7 cellular contexts compared by ENCODE assay signal in the genomic region with DNA sequence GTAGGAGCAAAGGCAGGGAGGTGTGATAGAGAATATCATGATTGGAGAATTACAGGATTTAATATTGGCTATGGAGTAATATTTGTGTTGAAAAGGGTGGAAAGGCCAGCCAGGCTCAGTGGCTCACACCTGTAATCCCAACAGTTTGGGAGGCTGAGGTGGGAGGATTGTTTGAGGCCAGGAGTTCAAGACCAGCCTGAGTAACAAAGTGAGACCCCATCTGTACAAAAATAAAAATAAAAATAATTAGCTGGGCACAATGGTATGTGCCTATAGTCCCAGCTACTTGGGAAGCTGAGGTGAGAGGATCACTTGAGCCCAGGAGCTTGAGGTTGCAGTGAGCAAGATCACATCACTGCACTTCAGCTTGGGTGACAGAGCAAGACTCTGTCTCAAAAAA. TPM values are rescaled to one million over a fixed set of nuclear protein-coding genes. Genes with fewer than 3 reads are reported as not detected.
DNase-seq lines count a peak whose midpoint lies in the region; ATAC-seq, FAIRE-seq and TF ChIP-seq lines count a peak whose summit lies in the region.
"Not testable (repeated sequence)": the region's sequence is repeated elsewhere in the genome, so short reads cannot be mapped to it uniquely, and the experiment has no call there.

No MANE protein-coding gene starts in this region.

- TF ChIP-seq CTCF in 22Rv1 (IDR thresholded peaks at IDR 0.05); Calu3 (IDR thresholded peaks at IDR 0.05; ENCODE audit: unreplicated experiment); PC-9 (conservative IDR thresholded peaks at IDR 0.05); K562 (IDR thresholded peaks at IDR 0.05 in 2 of 3, conservative IDR thresholded peaks at IDR 0.05 in 1 of 3; ENCODE audit: insufficient read depth in 2 of 3, low read depth in 1 of 3, low read length in 3 of 3); glutamatergic neuron (IDR thresholded peaks at IDR 0.05; ENCODE audit: partially characterized antibody, unreplicated experiment); neural crest cell (conservative IDR thresholded peaks at IDR 0.05): not testable (repeated sequence)

- H3K27me3 ChIP-seq in PC-9 (ENCODE audit: insufficient read depth, low read depth); K562 (ENCODE audit: control insufficient read depth in 2 of 2, insufficient read depth in 2 of 2, low read length in 2 of 2): not testable (repeated sequence)

- CTCF ChIA-PET in Calu3 (lab: Charles Lee) (interaction anchor here (0.6 to 0.7 kb wide), 3 partner anchors 19 to 964 kb away, joined by 4 to 9 read pairs (median 4); no protein-coding TSS in a partner anchor), PC-9 (lab: Charles Lee) (interaction anchor here (0.6 kb wide), 1 partner anchor 178 kb away, joined by 6 read pairs; no protein-coding TSS in a partner anchor)
- CTCF ChIA-PET in activated CD8-positive, alpha-beta memory T cell treated with anti-CD3 and anti-CD28 coated beads, Interleukin-2, amount 10 ng/mL, durations not matched to agents 7 days and 5 days (lab: Charles Lee), result interaction anchor here (1.2 kb wide), 1 partner anchor 24 kb away, joined by 3 read pairs; no protein-coding TSS in a partner anchor
- CTCF ChIA-PET in K562 (lab: Yijun Ruan, JAX; ENCODE audit: low intra/inter-chr PET ratio), result not testable (repeated sequence)

- POLR2A ChIA-PET in PC-9 (lab: Charles Lee; ENCODE audit: unreplicated experiment), result interaction anchor here (0.5 to 0.6 kb wide), 3 partner anchors 114 to 911 kb away, joined by 3 to 17 read pairs (median 6); partner anchors contain the start of gene PPME1
- POLR2A ChIA-PET in K562 (lab: Yijun Ruan, JAX), result interaction anchor here (0.6 to 2.2 kb wide), 4 partner anchors 14 to 140 kb away, joined by 3 to 14 read pairs (median 3); partner anchors contain the start of gene RAB6A

- not testable (repeated sequence) for H3K4me3 Mint-ChIP-seq in Calu3 (ENCODE audit: low read depth, unreplicated experiment)
- peak overlapping the region; percentile 2 for H3K4me3 Mint-ChIP-seq in activated CD8-positive, alpha-beta memory T cell treated with anti-CD3 and anti-CD28 coated beads, Interleukin-2, amount 10 ng/mL, durations not matched to agents 7 days and 5 days
- peak overlapping the region; percentile 26 for H3K4me3 Mint-ChIP-seq in glutamatergic neuron (ENCODE audit: unreplicated experiment)
- peak overlapping the region; percentile 49 for H3K4me3 Mint-ChIP-seq in neural crest cell

- H2AFZ ChIP-seq in PC-9; K562 (ENCODE audit: low read depth, low read length): not testable (repeated sequence)

- peak overlapping the region; percentile 66 for H3K27ac Mint-ChIP-seq in Calu3 (ENCODE audit: unreplicated experiment)
- H3K27ac Mint-ChIP-seq in activated CD8-positive, alpha-beta memory T cell treated with anti-CD3 and anti-CD28 coated beads, Interleukin-2, amount 10 ng/mL, durations not matched to agents 7 days and 5 days; glutamatergic neuron (ENCODE audit: unreplicated experiment); neural crest cell (ENCODE audit: unreplicated experiment): not testable (repeated sequence)

- not testable (repeated sequence) for TF ChIP-seq RAD21 in K562 (CRISPR knock-in tag; conservative IDR thresholded peaks at IDR 0.05 in 1 of 2, IDR thresholded peaks at IDR 0.05 in 1 of 2)

- not testable (repeated sequence) for FAIRE-seq in K562 (lab: Jason Lieb, UNC)

- H3K9me3 ChIP-seq in PC-9 (ENCODE audit: insufficient read depth, low read depth); K562 (replicated peaks; ENCODE audit: control insufficient read depth, insufficient read depth, low read depth, low read length): not testable (repeated sequence)

- peaks cover 18% of the 10 kb centered on the region for H3K79me2 ChIP-seq in PC-9 (ENCODE audit: low read depth)
- H3K79me2 ChIP-seq in K562 (ENCODE audit: control insufficient read depth, insufficient read depth, low read length), result peaks cover 30% of the 10 kb centered on the region

- not testable (repeated sequence) for TF ChIP-seq POLR2A in K562 (conservative IDR thresholded peaks at IDR 0.05)

- H3K27me3 Mint-ChIP-seq in Calu3 (ENCODE audit: unreplicated experiment); activated CD8-positive, alpha-beta memory T cell treated with anti-CD3 and anti-CD28 coated beads, Interleukin-2, amount 10 ng/mL, durations not matched to agents 7 days and 5 days; glutamatergic neuron (ENCODE audit: unreplicated experiment); neural crest cell (ENCODE audit: low read depth): not testable (repeated sequence)

- ATAC-seq in activated CD8-positive, alpha-beta memory T cell treated with anti-CD3 and anti-CD28 coated beads, Interleukin-2, amount 10 ng/mL, durations not matched to agents 7 days and 5 days; K562: not testable (repeated sequence)

- not testable (repeated sequence) for H3K9me1 ChIP-seq in K562 (ENCODE audit: control insufficient read depth, insufficient read depth, low read length)

- DNase-seq in Calu3; PC-9; activated CD8-positive, alpha-beta memory T cell treated with anti-CD3 and anti-CD28 coated beads, Interleukin-2, amount 10 ng/mL, durations not matched to agents 7 days and 5 days; K562 (ENCODE audit: extremely low read depth in 1 of 4, low spot score in 3 of 4); glutamatergic neuron; neural crest cell (ENCODE audit: low read depth, low spot score): not testable (repeated sequence)

- H3K9me3 Mint-ChIP-seq in Calu3 (ENCODE audit: low read depth, unreplicated experiment); activated CD8-positive, alpha-beta memory T cell treated with anti-CD3 and anti-CD28 coated beads, Interleukin-2, amount 10 ng/mL, durations not matched to agents 7 days and 5 days (ENCODE audit: low read depth); glutamatergic neuron (ENCODE audit: unreplicated experiment); neural crest cell: not testable (repeated sequence)

- peaks cover 53% of the 10 kb centered on the region for H3F3A ChIP-seq in PC-9 (ENCODE audit: insufficient read depth, low read depth)

- H3K4me1 Mint-ChIP-seq in Calu3 (ENCODE audit: low read depth, unreplicated experiment) (peaks cover 30% of the 10 kb centered on the region), neural crest cell (peaks cover 24% of the 10 kb centered on the region)
- peaks cover 19% of the 10 kb centered on the region for H3K4me1 Mint-ChIP-seq in activated CD8-positive, alpha-beta memory T cell treated with anti-CD3 and anti-CD28 coated beads, Interleukin-2, amount 10 ng/mL, durations not matched to agents 7 days and 5 days
- not testable (repeated sequence) for H3K4me1 Mint-ChIP-seq in glutamatergic neuron (ENCODE audit: low read depth, unreplicated experiment)

- peak overlapping the region; percentile 36 for H3K27ac ChIP-seq in 22Rv1
- peak overlapping the region; percentile 91 for H3K27ac ChIP-seq in PC-9
- H3K27ac ChIP-seq in K562 (ENCODE audit: extremely low read depth, low read depth, low read length), result peak overlapping the region; percentile 63

- peaks cover 27% of the 10 kb centered on the region for H3K36me3 Mint-ChIP-seq in Calu3 (ENCODE audit: insufficient read depth, unreplicated experiment)
- H3K36me3 Mint-ChIP-seq in activated CD8-positive, alpha-beta memory T cell treated with anti-CD3 and anti-CD28 coated beads, Interleukin-2, amount 10 ng/mL, durations not matched to agents 7 days and 5 days; glutamatergic neuron (ENCODE audit: unreplicated experiment); neural crest cell (ENCODE audit: low read depth): not testable (repeated sequence)

- H3K4me1 ChIP-seq in PC-9 (replicated peaks; ENCODE audit: insufficient read depth), result peaks cover 45% of the 10 kb centered on the region
- peaks cover 15 to 33% of the 10 kb centered on the region in 2 experiments for H3K4me1 ChIP-seq in K562 (replicated peaks in 1 of 2; ENCODE audit: control insufficient read depth in 2 of 2, insufficient read depth in 2 of 2, low read length in 2 of 2)

- not testable (repeated sequence) for H4K20me1 ChIP-seq in PC-9 (ENCODE audit: insufficient read depth); K562 (replicated peaks; ENCODE audit: control insufficient read depth, insufficient read depth, low read length)

- H3K9me2 ChIP-seq in PC-9 (ENCODE audit: insufficient read depth), result not testable (repeated sequence)

- H3K9ac ChIP-seq in K562 (ENCODE audit: insufficient read depth in 1 of 2, low read depth in 2 of 2, low read length in 2 of 2), result peak overlapping the region in 1 of 2 experiments; percentile 71; a peak in 2 of 4 replicates

- not testable (repeated sequence) for H3K4me2 ChIP-seq in PC-9; K562 (ENCODE audit: insufficient read depth, low read length)

- H3K4me3 ChIP-seq in PC-9, K562: not testable (repeated sequence)

- intact Hi-C loops in Calu3 (cut with micrococcal nuclease; ENCODE audit: unreplicated experiment); PC-9 (cut with micrococcal nuclease; ENCODE audit: unreplicated experiment): not testable (repeated sequence)
- intact Hi-C loops in K562 (cut with micrococcal nuclease), result loop anchor here (10.0 kb wide), 1 partner anchor 149 kb away; no protein-coding TSS in a partner anchor

- TF ChIP-seq EP300 in K562 (IDR thresholded peaks at IDR 0.05; ENCODE audit: low read length), result not testable (repeated sequence)

- not testable (repeated sequence) for H3K36me3 ChIP-seq in PC-9 (ENCODE audit: low read depth); K562 (ENCODE audit: control insufficient read depth, insufficient read depth, low read length)

- BruUV-seq in Calu3 (replicated peaks; lab: Mats Ljungman, UMichigan); PC-9 (replicated peaks; lab: Mats Ljungman, UMichigan); K562 (replicated peaks; lab: Mats Ljungman, UMichigan): not testable (repeated sequence)

- in situ Hi-C loops in K562 (cut with MboI), result not testable (repeated sequence)

RNA-seq across cellular contexts. Expression of gene MRPL48, which starts 2.2 kb away (rescaled TPM):
- total RNA-seq in Calu3 (2022) (37.5 and 44.5 TPM in 2 replicates), PC-9 (2021) (58.7 and 64.5 TPM in 2 replicates), K562 (2014; rRNA removed) (87.2 and 98.6 TPM in 2 replicates), K562 (2014; rRNA removed; fragmentation: Illumina TruSeq; extraction: Trizol) (102 and 104 TPM in 2 replicates), K562 (2015; rRNA removed; fragmentation: Illumina TruSeq; extraction: Trizol) (102 and 118 TPM in 2 replicates), K562 (2021) (66.0 and 81.9 TPM in 2 replicates), glutamatergic neuron (ENCODE audit: unreplicated experiment) (30.5 TPM), neural crest cell (51.4 and 53.5 TPM in 2 replicates)
- total RNA-seq in activated CD8-positive, alpha-beta memory T cell treated with anti-CD3 and anti-CD28 coated beads, Interleukin-2, amount 10 ng/mL, durations not matched to agents 7 days and 5 days, result 10 to 100 TPM; 34.1 to 52.0 TPM
- total RNA-seq in K562 (2011; cell fraction: chromatin; rRNA removed; ENCODE audit: low replicate concordance), result 47.1 and 66.4 TPM in 2 replicates
- 27.8 and 30.0 TPM in 2 replicates for total RNA-seq in K562 (2011; cell fraction: nucleolus; rRNA removed)
- total RNA-seq in K562 (2011; cell fraction: nucleoplasm; rRNA removed), result 47.8 and 65.0 TPM in 2 replicates
- polyA plus RNA-seq in K562 (2011; rRNA removed) (126 and 130 TPM in 2 replicates), K562 (2014; fragmentation: Illumina TruSeq; extraction: Trizol) (68.5 and 75.0 TPM in 2 replicates), K562 (2014; fragmentation: Nextera tagmentation; extraction: Ambion mirVana) (100 to 1,000 TPM; 216 to 237 TPM), K562 (2014; rRNA removed) (67.2 and 79.2 TPM in 2 replicates)
- polyA plus RNA-seq in K562 (2011; cell fraction: cytosol; rRNA removed), result 27.7 and 54.8 TPM in 2 replicates
- 30.0 and 56.5 TPM in 2 replicates for polyA plus RNA-seq in K562 (2011; cell fraction: nucleus; rRNA removed)
- 93.8 and 140 TPM in 2 replicates for polyA plus RNA-seq in K562 (2012)
- 63.0 and 72.5 TPM in 2 replicates for polyA minus RNA-seq in K562 (2011; rRNA and poly(A)+ RNA removed)
- 23.1 and 25.8 TPM in 2 replicates for polyA minus RNA-seq in K562 (2011; cell fraction: cytosol; rRNA and poly(A)+ RNA removed)
- polyA minus RNA-seq in K562 (2011; cell fraction: nucleus; rRNA and poly(A)+ RNA removed), result 11.6 and 21.1 TPM in 2 replicates

RNA-seq across cellular contexts. Expression of gene RAB6A, which starts 24.6 kb away (rescaled TPM):
- total RNA-seq in Calu3 (2022) (92.3 and 99.5 TPM in 2 replicates), PC-9 (2021) (134 and 142 TPM in 2 replicates), K562 (2014; rRNA removed) (30.0 and 35.8 TPM in 2 replicates), K562 (2014; rRNA removed; fragmentation: Illumina TruSeq; extraction: Trizol) (45.4 and 53.5 TPM in 2 replicates), K562 (2015; rRNA removed; fragmentation: Illumina TruSeq; extraction: Trizol) (39.6 and 45.7 TPM in 2 replicates), K562 (2021) (70.8 and 77.2 TPM in 2 replicates), glutamatergic neuron (ENCODE audit: unreplicated experiment) (222 TPM), neural crest cell (75.0 and 85.9 TPM in 2 replicates)
- total RNA-seq in activated CD8-positive, alpha-beta memory T cell treated with anti-CD3 and anti-CD28 coated beads, Interleukin-2, amount 10 ng/mL, durations not matched to agents 7 days and 5 days, result 10 to 100 TPM; 85.3 to 94.2 TPM
- 17.2 and 50.1 TPM in 2 replicates for total RNA-seq in K562 (2011; cell fraction: chromatin; rRNA removed; ENCODE audit: low replicate concordance)
- 15.7 and 17.4 TPM in 2 replicates for total RNA-seq in K562 (2011; cell fraction: nucleolus; rRNA removed)
- 22.2 and 30.5 TPM in 2 replicates for total RNA-seq in K562 (2011; cell fraction: nucleoplasm; rRNA removed)
- polyA plus RNA-seq in K562 (2011; rRNA removed) (74.7 and 95.3 TPM in 2 replicates), K562 (2014; fragmentation: Illumina TruSeq; extraction: Trizol) (60.2 and 67.9 TPM in 2 replicates), K562 (2014; fragmentation: Nextera tagmentation; extraction: Ambion mirVana) (10 to 100 TPM; 14.0 to 15.7 TPM), K562 (2014; rRNA removed) (33.6 and 41.4 TPM in 2 replicates)
- 35.5 and 36.2 TPM in 2 replicates for polyA plus RNA-seq in K562 (2011; cell fraction: cytosol; rRNA removed)
- polyA plus RNA-seq in K562 (2011; cell fraction: nucleus; rRNA removed), result 21.9 and 32.9 TPM in 2 replicates
- 55.5 and 74.0 TPM in 2 replicates for polyA plus RNA-seq in K562 (2012)
- polyA minus RNA-seq in K562 (2011; rRNA and poly(A)+ RNA removed), result 200 and 246 TPM in 2 replicates
- polyA minus RNA-seq in K562 (2011; cell fraction: cytosol; rRNA and poly(A)+ RNA removed), result 47.0 and 60.7 TPM in 2 replicates
- polyA minus RNA-seq in K562 (2011; cell fraction: nucleus; rRNA and poly(A)+ RNA removed), result 12.4 and 26.5 TPM in 2 replicates

Comparison
In these comparisons a context has a peak if more than half of its experiments do, and no peak if none do; other contexts are left out.
1. H3K27ac ChIP-seq: peak in every context shown above with its lines; median percentile 91 in PC-9; 63 in K562; 36 in 22Rv1.